In genomic region chr5:175444060-175444904, GRCh38 we compare ENCODE assay signal across 9 cellular contexts. TPM values are rescaled to one million over a fixed set of nuclear protein-coding genes. Genes with fewer than 3 reads are reported as not detected.
A peak's percentile ranks its signal among the peaks of the same experiment; 100 is the strongest.
DNase-seq lines count a peak whose midpoint lies in the region; ATAC-seq and TF ChIP-seq lines count a peak whose summit lies in the region.
"Had no signal": no experiment of that assay in that cellular context is flagged by ENCODE, and none has a peak within 500 bp of the region (broad histone marks: within the 10 kb centered on the region; RNA-seq: fewer than 3 reads in every experiment).

Gene DRD1, minus strand, starts transcription at chr5:175444182. Its CDS starts 1,083 bp downstream, at chr5:175443099.

- H3K4me2 ChIP-seq in hepatocyte (peak within 1 kb of the TSS; percentile 98), smooth muscle cell (peak within 1 kb of the TSS; percentile 90)

- H3K4me1 ChIP-seq in hepatocyte (ENCODE audit: insufficient read depth) (peaks cover 4% of the 10 kb centered on the region), smooth muscle cell (ENCODE audit: low read depth) (peaks cover 16% of the 10 kb centered on the region)
- H3K4me1 ChIP-seq: HAP-1 had no signal

- H3K9me3 ChIP-seq in SK-N-MC (ENCODE audit: low read depth, low read length) (no peaks in the 10 kb centered on the region), hepatocyte (ENCODE audit: low read depth) (no peaks in the 10 kb centered on the region), smooth muscle cell (replicated peaks; ENCODE audit: low read depth) (no peaks in the 10 kb centered on the region)
- H3K9me3 ChIP-seq: HAP-1 had no signal

- H2AFZ ChIP-seq in hepatocyte (peak within 1 kb of the TSS; percentile 60), smooth muscle cell (ENCODE audit: low read depth) (peak within 1 kb of the TSS; percentile 85)

- H3F3A ChIP-seq in smooth muscle cell (ENCODE audit: low read depth): no peaks in the 10 kb centered on the region

- no peaks in the 10 kb centered on the region for H4K20me1 ChIP-seq in hepatocyte (ENCODE audit: insufficient read depth, poor library complexity, severe bottlenecking)
- H4K20me1 ChIP-seq in smooth muscle cell (ENCODE audit: low read depth): no peaks in the 10 kb centered on the region

- WGBS in hepatocyte (ENCODE audit: low lambda C conversion rate, missing lambda C conversion rate): 1% methylated on average over 83 of the region's 91 CpGs
- 1% methylated on average over 85 of the region's 91 CpGs for WGBS in smooth muscle cell (ENCODE audit: low lambda C conversion rate)

- H3K9ac ChIP-seq in SK-N-MC (ENCODE audit: insufficient read length) (peak within 1 kb of the TSS; percentile 70), smooth muscle cell (ENCODE audit: low read depth) (no peak within 1 kb of the TSS)

- peak; percentile 74 for TF ChIP-seq CTCF in hepatocyte (IDR thresholded peaks at IDR 0.05; ENCODE audit: poor library complexity)
- TF ChIP-seq CTCF in smooth muscle cell (IDR thresholded peaks at IDR 0.05; ENCODE audit: borderline replicate concordance, insufficient read depth, poor library complexity, severe bottlenecking): peak; percentile 93

- H3K4me3 ChIP-seq in SK-N-MC (peak within 1 kb of the TSS; percentile 86), hepatocyte (peak within 1 kb of the TSS; percentile 47), smooth muscle cell (peak within 1 kb of the TSS; percentile 55)
- H3K4me3 ChIP-seq: HAP-1 had no signal

- H3K36me3 ChIP-seq in SK-N-MC (ENCODE audit: insufficient read depth, low read length) (no peaks in the 10 kb centered on the region), hepatocyte (replicated peaks; ENCODE audit: insufficient read depth, low read depth) (no peaks in the 10 kb centered on the region), smooth muscle cell (ENCODE audit: low read depth) (no peaks in the 10 kb centered on the region)
- H3K36me3 ChIP-seq: HAP-1 had no signal

- H3K27me3 ChIP-seq in hepatocyte: peaks cover 55% of the 10 kb centered on the region
- peaks cover 56% of the 10 kb centered on the region for H3K27me3 ChIP-seq in smooth muscle cell (ENCODE audit: low read depth)

- DNase-seq in AG08395 (ENCODE audit: low spot score): peak; percentile 58
- peak; percentile 20 for DNase-seq in GM19240 (ENCODE audit: insufficient read length, low spot score)
- DNase-seq in SK-N-MC (ENCODE audit: low read depth, low spot score): no peak
- peak; percentile 27 for DNase-seq in activated naive CD8-positive, alpha-beta T cell treated with anti-CD3 and anti-CD28 coated beads, Interleukin-2, amount 50 U/mL, for 16 hours (ENCODE audit: low read depth, low spot score)
- peak; percentile 77 for DNase-seq in hepatocyte (ENCODE audit: low spot score)
- DNase-seq in smooth muscle cell (lab: John Stamatoyannopoulos, UW; ENCODE audit: unreplicated experiment): peak; percentile 48
- no peak for DNase-seq in GDM1 (lab: John Stamatoyannopoulos, UW)

- no peaks in the 10 kb centered on the region for H3K79me2 ChIP-seq in hepatocyte
- no peaks in the 10 kb centered on the region for H3K79me2 ChIP-seq in smooth muscle cell (ENCODE audit: low read depth)

- no peaks in the 10 kb centered on the region for H3K9me2 ChIP-seq in hepatocyte (replicated peaks; ENCODE audit: insufficient read depth)

- H3K27ac ChIP-seq in SK-N-MC: no peak within 1 kb of the TSS
- H3K27ac ChIP-seq in hepatocyte: no peak within 1 kb of the TSS
- no peak within 1 kb of the TSS for H3K27ac ChIP-seq in smooth muscle cell (ENCODE audit: low read depth)

- no peak for ATAC-seq in GM21576 (IDR thresholded peaks at IDR 0.05; ENCODE audit: unreplicated experiment)

RNA-seq across cellular contexts. Expression of gene DRD1, which starts in this region (rescaled TPM):
- total RNA-seq in hepatocyte (0.80 and 1.2 TPM in 2 replicates), smooth muscle cell (0.67 and 1.3 TPM in 2 replicates)
- polyA plus RNA-seq in hepatocyte (0.25 and 0.33 TPM in 2 replicates), smooth muscle cell (0.32 and 0.93 TPM in 2 replicates)

Comparison
In these comparisons a context has a peak if more than half of its experiments do, and no peak if none do; other contexts are left out.
1. DNase-seq: peak in AG08395 (single experiment), GM19240 (single experiment), activated naive CD8-positive, alpha-beta T cell treated with anti-CD3 and anti-CD28 coated beads, Interleukin-2, amount 50 U/mL, for 16 hours (single experiment), hepatocyte (single experiment) and smooth muscle cell (single experiment); none in SK-N-MC (single experiment) and GDM1 (single experiment).
2. Peak in every context shown above with its lines, with median percentiles within 50 percentile points of each other: H3K4me3 ChIP-seq.